ENCODE assay signal across 8 cellular contexts in the genomic region with DNA sequence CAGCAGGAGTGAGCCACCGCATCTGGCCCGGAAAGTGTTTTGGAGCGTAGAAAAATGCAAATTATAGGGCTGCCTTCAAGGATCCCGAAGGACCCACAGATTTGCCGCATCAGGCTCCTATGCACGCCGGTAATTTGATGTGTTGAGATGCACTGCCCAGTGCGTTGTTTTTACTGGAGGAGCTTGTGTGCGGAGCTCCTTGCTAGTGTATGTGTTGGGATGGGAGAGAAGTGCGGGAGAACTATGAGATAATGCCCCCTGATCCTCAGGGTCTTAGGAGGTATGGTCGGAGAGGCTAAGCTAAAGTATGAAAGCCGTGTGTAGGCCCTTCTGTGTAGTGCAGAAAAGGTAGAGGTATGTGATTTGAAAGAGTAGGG. TPM values are rescaled to one million over a fixed set of nuclear protein-coding genes. Genes with fewer than 3 reads are reported as not detected.
DNase-seq lines count a peak whose midpoint lies in the region; ATAC-seq, FAIRE-seq and TF ChIP-seq lines count a peak whose summit lies in the region.

No MANE protein-coding gene starts in this region.

- H3K4me3 Mint-ChIP-seq in naive thymus-derived CD8-positive, alpha-beta T cell: peak overlapping the region; percentile 91 to 100 (median 99)

- peak; percentile 21 for DNase-seq in A673 (ENCODE audit: low spot score)
- no peak for DNase-seq in GM12891 (ENCODE audit: insufficient read length, low spot score)
- peak in 1 of 2 experiments; percentile 38 for DNase-seq in SJSA1 (ENCODE audit: low read depth in 1 of 2, low spot score in 2 of 2)
- peak in 1 of 10 donors; percentile 4 for DNase-seq in dorsolateral prefrontal cortex
- peak in 1 of 10 donors; percentile 7 for DNase-seq in naive thymus-derived CD8-positive, alpha-beta T cell

- no peak for TF ChIP-seq POLR2A in GM12891 (IDR thresholded peaks at IDR 0.05; ENCODE audit: low read depth, low read length)

- peaks cover 0 to 3% (median 0%) of the 10 kb centered on the region in 9 donors for H3K9me3 Mint-ChIP-seq in naive thymus-derived CD8-positive, alpha-beta T cell

- H3K36me3 Mint-ChIP-seq in naive thymus-derived CD8-positive, alpha-beta T cell: peaks cover 0 to 13% (median 0%) of the 10 kb centered on the region in 3 donors

- H3K27ac ChIP-seq in A673 (ENCODE audit: low read depth, low read length, poor library complexity, severe bottlenecking): peak overlapping the region; percentile 93
- peak overlapping the region; percentile 84 for H3K27ac ChIP-seq in SJSA1
- peak overlapping the region in 45 of 59 donors; percentile 92 to 100 (median 98) for H3K27ac ChIP-seq in dorsolateral prefrontal cortex

- H3K27me3 ChIP-seq in A673 (replicated peaks; ENCODE audit: insufficient read depth, low read depth, low read length, poor library complexity) (no peaks in the 10 kb centered on the region), SJSA1 (replicated peaks) (no peaks in the 10 kb centered on the region), dorsolateral prefrontal cortex (no peaks in the 10 kb centered on the region)

- H3K4me3 ChIP-seq in A673 (ENCODE audit: low read depth, low read length, poor library complexity, severe bottlenecking) (peak overlapping the region; percentile 97), SJSA1 (peak overlapping the region; percentile 80), dorsolateral prefrontal cortex (peak overlapping the region; percentile 56 to 98 (median 92))

- H3K4me1 ChIP-seq in A673 (ENCODE audit: insufficient read depth, low read length, poor library complexity, severe bottlenecking): peaks cover 5% of the 10 kb centered on the region
- H3K4me1 ChIP-seq in SJSA1 (replicated peaks): peaks cover 20% of the 10 kb centered on the region

- peaks cover 0 to 3% (median 0%) of the 10 kb centered on the region in 5 donors for H3K27me3 Mint-ChIP-seq in naive thymus-derived CD8-positive, alpha-beta T cell

- TF ChIP-seq CTCF in A673 (conservative IDR thresholded peaks at IDR 0.05; ENCODE audit: low read depth, low read length) (no peak), dorsolateral prefrontal cortex (IDR thresholded peaks at IDR 0.05 in 54 of 56, conservative IDR thresholded peaks at IDR 0.05 in 2 of 56; ENCODE audit: low read depth in 1 of 56, partially characterized antibody in 56 of 56) (no peak)

- no TSS peak for BruUV-seq in A673 (replicated peaks; lab: Mats Ljungman, UMichigan)

- H3K36me3 ChIP-seq in A673 (ENCODE audit: insufficient read depth, low read length, poor library complexity, severe bottlenecking): no peaks in the 10 kb centered on the region
- H3K36me3 ChIP-seq in SJSA1: peaks cover 28% of the 10 kb centered on the region

- intact Hi-C loops in A673 (cut with micrococcal nuclease; ENCODE audit: unreplicated experiment) (no loop called here), dorsolateral prefrontal cortex (cut with DNase I) (loop anchor here (5.0 to 10.0 kb wide), 2 partner anchors 246 to 248 kb away; no protein-coding TSS in a partner anchor)

- ATAC-seq in naive thymus-derived CD8-positive, alpha-beta T cell: no peak
- ATAC-seq in HG03521 (IDR thresholded peaks at IDR 0.05; ENCODE audit: unreplicated experiment): no peak
- no peak for ATAC-seq in HG03097 (IDR thresholded peaks at IDR 0.05; ENCODE audit: low FRiP score, unreplicated experiment)
- no peak for ATAC-seq in GM21423 (IDR thresholded peaks at IDR 0.05; ENCODE audit: unreplicated experiment)

- POLR2A ChIA-PET in A673 (lab: Charles Lee; ENCODE audit: low non-redundant PET): no interaction called here
- POLR2A ChIA-PET in naive thymus-derived CD8-positive, alpha-beta T cell (lab: Charles Lee): interaction anchor here (1.0 to 3.6 kb wide), 4 partner anchors 47 to 120 kb away, joined by 3 to 105 read pairs (median 20); a partner anchor contains a TSS

- CTCF ChIA-PET in A673 (lab: Charles Lee): no interaction called here

- H3K9me3 ChIP-seq in A673 (ENCODE audit: low read depth, low read length, poor library complexity, severe bottlenecking): no peaks in the 10 kb centered on the region
- no peaks in the 10 kb centered on the region for H3K9me3 ChIP-seq in SJSA1 (replicated peaks)

- no peak for FAIRE-seq in GM12891 (lab: Jason Lieb, UNC)

- peak overlapping the region; percentile 97 to 100 (median 99) for H3K27ac Mint-ChIP-seq in naive thymus-derived CD8-positive, alpha-beta T cell

- peaks cover 40 to 75% (median 71%) of the 10 kb centered on the region in 4 donors for H3K4me1 Mint-ChIP-seq in naive thymus-derived CD8-positive, alpha-beta T cell

TF ChIP-seq in GM12891, 5 proteins besides CTCF, POLR2A, EP300 and RAD21:
- TF ChIP-seq POU2F2 (IDR thresholded peaks at IDR 0.05; ENCODE audit: low read depth, low read length): peak; percentile 68; the same call in 1 of the 2 replicates
- no peak; the same call in 1 of the 2 replicates for TF ChIP-seq TAF1 (IDR thresholded peaks at IDR 0.05; ENCODE audit: low read depth, low read length)

RNA-seq across cellular contexts. Expression of a gene that starts 1.3 kb away (rescaled TPM):
- total RNA-seq in A673 (2021): 69.1 and 77.4 TPM in 2 replicates
- 18.8 TPM for polyA plus RNA-seq in GM12891 (2012; ENCODE audit: low read depth, missing spikeins)
- total RNA-seq in SJSA1 (2014; rRNA removed; shearing (Covaris generic)): 22.8 and 28.2 TPM in 2 replicates
- total RNA-seq in dorsolateral prefrontal cortex: 100 to 1,000 TPM in 113 of 120 experiments, 10 to 100 TPM in 7; 82.3 to 147 (median 116) TPM
- 10 to 100 TPM; 72.1 to 73.5 TPM for total RNA-seq in naive thymus-derived CD8-positive, alpha-beta T cell
- 10 to 100 TPM; 10.8 to 15.2 (median 12.5) TPM for polyA plus RNA-seq in naive thymus-derived CD8-positive, alpha-beta T cell
